18 cellular contexts compared by ENCODE assay signal in genomic region chr1:197137322-197137721, GRCh38. TPM values are rescaled to one million over a fixed set of nuclear protein-coding genes. Genes with fewer than 3 reads are reported as not detected.
DNase-seq lines count a peak whose midpoint lies in the region.
"Had no signal": no experiment of that assay in that cellular context is flagged by ENCODE, and none has a peak within 500 bp of the region (broad histone marks: within the 10 kb centered on the region; RNA-seq: fewer than 3 reads in every experiment).

No MANE protein-coding gene starts in this region.

- DNase-seq in activated CD4-positive, alpha-beta T cell treated with anti-CD3 and anti-CD28 coated beads for 48 hours, result peak; percentile 8
- no peak for DNase-seq in activated CD4-positive, alpha-beta T cell treated with anti-CD3 and anti-CD28 coated beads, Interleukin-2, amount 50 U/mL, for 48 hours
- DNase-seq in ELR (ENCODE audit: low read depth), result peak; percentile 30
- peak; percentile 9 for DNase-seq in RKO (ENCODE audit: low spot score)
- no peak for DNase-seq in mesenchymal stem cell
- DNase-seq in immature natural killer cell, result no peak
- DNase-seq in NCI-H510A treated with DMSO at 0.1 percent for 48 hours (lab: John Stamatoyannopoulos, UW), result no peak
- DNase-seq in HUDEP-2 (lab: John Stamatoyannopoulos, UW; ENCODE audit: unreplicated experiment in 76 of 76), result no peak
- DNase-seq: DND-41; GF-D8; NCI-H187; NCI-H2171; NCI-H446; NK-92 treated with Interleukin-12 subunit alpha and Interleukin-12 subunit beta, amount 100 ng/mL, for 24 hours; RPMI8226 had no signal

- no peak overlapping the region for H3K9ac ChIP-seq in mesenchymal stem cell (ENCODE audit: low read length)
- H3K9ac ChIP-seq: BLaER1 treated with 17β-estradiol and CSF1 and Interleukin-3, amounts not matched to agents 10 nM and 100 nM had no signal

- H3K27me3 Mint-ChIP-seq in immature natural killer cell (ENCODE audit: low read depth in 3 of 3), result no peaks in the 10 kb centered on the region

- peaks cover 7% of the 10 kb centered on the region for H3K4me1 ChIP-seq in mesenchymal stem cell (ENCODE audit: control insufficient read depth, insufficient read depth, low read depth, low read length)

- H2BK15ac ChIP-seq in mesenchymal stem cell (ENCODE audit: low read depth, poor library complexity, severe bottlenecking), result no peak overlapping the region

- no peaks in the 10 kb centered on the region for H3K27me3 ChIP-seq in mesenchymal stem cell (ENCODE audit: control insufficient read depth in 1 of 2, insufficient read depth in 1 of 2, low read length in 2 of 2)
- H3K27me3 ChIP-seq: BLaER1 treated with 17β-estradiol and CSF1 and Interleukin-3, amounts not matched to agents 10 nM and 100 nM had no signal

- no peaks in the 10 kb centered on the region for H3K9me3 Mint-ChIP-seq in immature natural killer cell
- H3K9me3 Mint-ChIP-seq: GM23338 had no signal

- peak overlapping the region; percentile 77 for H2AK5ac ChIP-seq in mesenchymal stem cell (ENCODE audit: low read length, severe bottlenecking)

- no peak overlapping the region for H2BK12ac ChIP-seq in mesenchymal stem cell (ENCODE audit: low read length in 2 of 2)

- no peaks in the 10 kb centered on the region for H3K36me3 Mint-ChIP-seq in immature natural killer cell

- H3K4me3 ChIP-seq in mesenchymal stem cell (ENCODE audit: insufficient read depth in 1 of 2, low read depth in 1 of 2, low read length in 2 of 2), result no peak overlapping the region
- H3K4me3 ChIP-seq: A549; BLaER1 treated with 17β-estradiol and CSF1 and Interleukin-3, amounts not matched to agents 10 nM and 100 nM; GM23338 had no signal

- no peak overlapping the region for H3K4ac ChIP-seq in mesenchymal stem cell (ENCODE audit: low read depth in 1 of 2, low read length in 2 of 2)

- H3K79me1 ChIP-seq in mesenchymal stem cell (replicated peaks; ENCODE audit: low read length, poor library complexity, severe bottlenecking), result peaks cover 19% of the 10 kb centered on the region

- H3K23ac ChIP-seq in mesenchymal stem cell (ENCODE audit: low read length in 2 of 2), result no peak overlapping the region

- no peak overlapping the region for H3K27ac Mint-ChIP-seq in immature natural killer cell
- H3K27ac Mint-ChIP-seq: GM23338 had no signal

- no peak overlapping the region for H3K27ac ChIP-seq in mesenchymal stem cell (ENCODE audit: low read length, poor library complexity, severe bottlenecking)
- H3K27ac ChIP-seq: BLaER1 treated with 17β-estradiol and CSF1 and Interleukin-3, amounts not matched to agents 10 nM and 100 nM had no signal

- H3K4me1 Mint-ChIP-seq in immature natural killer cell, result peaks cover 0 to 12% of the 10 kb centered on the region in 2 donors
- H3K4me1 Mint-ChIP-seq: GM23338 had no signal

- no peak overlapping the region for H3K18ac ChIP-seq in mesenchymal stem cell (ENCODE audit: low read depth in 1 of 2, low read length in 2 of 2)

- H2BK120ac ChIP-seq in mesenchymal stem cell (ENCODE audit: low read depth, low read length), result peak overlapping the region; percentile 43

- H4K8ac ChIP-seq in mesenchymal stem cell (ENCODE audit: low read length), result peak overlapping the region; percentile 19

- no peak overlapping the region for H2AFZ ChIP-seq in mesenchymal stem cell (ENCODE audit: low read depth, low read length)
- H2AFZ ChIP-seq: GM23338 had no signal

- no peak overlapping the region for H4K91ac ChIP-seq in mesenchymal stem cell (ENCODE audit: low read length)

- no peaks in the 10 kb centered on the region for H3K9me3 ChIP-seq in mesenchymal stem cell (ENCODE audit: control insufficient read depth, low read length)
- H3K9me3 ChIP-seq: A549; BLaER1 treated with 17β-estradiol and CSF1 and Interleukin-3, amounts not matched to agents 10 nM and 100 nM had no signal

- H2BK5ac ChIP-seq in mesenchymal stem cell (ENCODE audit: low read depth, low read length, poor library complexity, severe bottlenecking), result no peak overlapping the region

- no peak overlapping the region for H3K14ac ChIP-seq in mesenchymal stem cell (ENCODE audit: low read length in 2 of 2)

- H3K4me2 ChIP-seq in mesenchymal stem cell (ENCODE audit: low read length, poor library complexity, severe bottlenecking), result no peak overlapping the region
- H3K4me2 ChIP-seq: A549; BLaER1 treated with 17β-estradiol and CSF1 and Interleukin-3, amounts not matched to agents 10 nM and 100 nM; GM23338 had no signal

- H3K4me3 Mint-ChIP-seq in immature natural killer cell, result no peak overlapping the region
- H3K4me3 Mint-ChIP-seq: GM23338 had no signal

- peaks cover 0 to 3% of the 10 kb centered on the region in 2 experiments for H3K36me3 ChIP-seq in mesenchymal stem cell (ENCODE audit: control insufficient read depth in 1 of 2, insufficient read depth in 2 of 2, low read depth in 1 of 2, low read length in 2 of 2)

- WGBS in mesenchymal stem cell, result 80% methylated on average over 7 of the region's 7 CpGs

RNA-seq across cellular contexts. Expression of gene ASPM, which starts 9.1 kb away (rescaled TPM):
- 2.0 TPM for polyA plus RNA-seq in mesenchymal stem cell (2013, experiment 1 of 2)
- polyA plus RNA-seq in mesenchymal stem cell (2013, experiment 2 of 2), result 1.8 TPM
- under 1 TPM in 1 of 3 donors, not detected in 2; 0.30 TPM for polyA plus RNA-seq in immature natural killer cell

Comparison
In these comparisons a context has a peak if more than half of its experiments do, and no peak if none do; other contexts are left out.
1. DNase-seq: peak in activated CD4-positive, alpha-beta T cell treated with anti-CD3 and anti-CD28 coated beads for 48 hours (single experiment), ELR (single experiment) and RKO (single experiment); none in activated CD4-positive, alpha-beta T cell treated with anti-CD3 and anti-CD28 coated beads, Interleukin-2, amount 50 U/mL, for 48 hours (0 of 2), mesenchymal stem cell (single experiment), immature natural killer cell (0 of 3), NCI-H510A treated with DMSO at 0.1 percent for 48 hours (single experiment) and HUDEP-2 (0 of 76).